Comparison of ENCODE assay signal across 19 cellular contexts in the genomic region with DNA sequence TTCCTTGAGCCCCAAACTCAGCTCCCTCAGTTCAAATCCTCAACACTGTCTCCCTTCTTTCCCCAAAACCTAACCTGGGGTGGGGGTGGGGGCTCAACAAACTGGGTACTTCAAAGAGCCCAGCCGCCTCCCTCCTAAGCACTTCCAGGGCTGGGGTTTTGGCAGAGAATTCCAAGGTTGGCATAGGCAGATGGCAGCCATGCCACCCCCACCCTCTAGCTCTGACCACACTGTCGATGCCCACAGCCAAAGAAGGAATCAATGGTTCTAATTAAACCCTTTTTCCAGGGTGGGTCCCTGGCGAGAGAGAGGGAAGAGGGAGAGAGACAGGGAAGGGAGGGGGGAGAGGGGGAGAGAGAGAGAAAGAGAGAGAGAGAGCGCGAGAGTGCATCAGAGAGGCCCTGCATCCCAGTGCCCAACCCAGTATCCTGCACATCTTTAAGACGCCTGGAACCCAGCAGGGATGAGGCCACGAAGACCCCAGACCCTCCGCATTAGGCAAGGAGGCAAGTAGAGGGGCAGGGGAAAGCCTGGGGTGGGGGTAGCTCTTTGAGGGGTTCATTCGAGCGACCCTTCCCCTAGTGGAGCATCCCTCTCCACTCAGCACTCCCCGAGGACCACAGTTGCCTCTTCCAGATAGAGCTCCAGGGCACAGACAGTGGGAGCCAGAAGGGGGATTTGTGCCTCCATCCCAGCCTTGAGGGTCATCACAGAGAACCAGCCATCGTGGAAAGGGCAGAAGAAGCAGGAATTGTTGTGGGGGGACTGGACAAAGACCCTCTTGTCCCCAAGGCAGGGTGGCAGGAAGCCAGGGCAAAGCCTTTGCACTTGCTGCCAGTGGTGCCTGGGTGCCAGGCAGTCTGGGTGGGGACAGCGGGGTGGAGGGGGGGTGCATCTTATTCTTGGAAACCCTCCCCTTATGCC. TPM values are rescaled to one million over a fixed set of nuclear protein-coding genes. Genes with fewer than 3 reads are reported as not detected.
DNase-seq lines count a peak whose midpoint lies in the region; ATAC-seq lines count a peak whose summit lies in the region.
"Had no signal": no experiment of that assay in that cellular context is flagged by ENCODE, and none has a peak within 500 bp of the region (broad histone marks: within the 10 kb centered on the region; RNA-seq: fewer than 3 reads in every experiment).

No MANE protein-coding gene starts in this region.

- H3K27ac ChIP-seq in layer of hippocampus (ENCODE audit: low read depth, low read length) (peak overlapping the region; percentile 24), temporal lobe (ENCODE audit: low read depth, low read length) (peak overlapping the region; percentile 67)
- H3K27ac ChIP-seq: A549, SJSA1, upper lobe of left lung had no signal

- DNase-seq in NCI-H2227 (lab: John Stamatoyannopoulos, UW; ENCODE audit: unreplicated experiment) (peak; percentile 26), NCI-H2227 treated with DMSO at 0.1 percent for 48 hours (lab: John Stamatoyannopoulos, UW) (no peak), cerebellar cortex (ENCODE audit: low spot score) (peak; percentile 36)
- no peak for DNase-seq in activated T-cell treated with anti-CD3 and anti-CD28 coated beads, Interleukin-2, amount 50 U/mL, for 4 hours
- DNase-seq in stimulated activated CD4-positive, alpha-beta T cell treated with anti-CD3 and anti-CD28 coated beads, Interleukin-4, amount 100 ng/mL, for 4 hours: no peak
- DNase-seq: activated CD4-positive, alpha-beta T cell treated with anti-CD3 and anti-CD28 coated beads for 4 hours; activated gamma-delta T cell; CD4-positive, alpha-beta memory T cell; left ventricle myocardium superior; NCI-H1694; stimulated activated naive CD4-positive, alpha-beta T cell treated with Interleukin-2 at 50 U/mL for 16 hours; T-helper 9 cell; upper lobe of left lung had no signal

- H3K4me1 Mint-ChIP-seq in activated T-cell treated with anti-CD3 and anti-CD28 coated beads, Interleukin-2, amount 50 U/mL, for 4 hours (ENCODE audit: low read depth): peaks cover 15% of the 10 kb centered on the region

- H3K36me3 Mint-ChIP-seq in activated T-cell treated with anti-CD3 and anti-CD28 coated beads, Interleukin-2, amount 50 U/mL, for 4 hours (ENCODE audit: insufficient read depth): no peaks in the 10 kb centered on the region
- H3K36me3 Mint-ChIP-seq: CD4-positive, alpha-beta memory T cell had no signal

- no peaks in the 10 kb centered on the region for H3K9me3 Mint-ChIP-seq in activated T-cell treated with anti-CD3 and anti-CD28 coated beads, Interleukin-2, amount 50 U/mL, for 4 hours
- H3K9me3 Mint-ChIP-seq: CD4-positive, alpha-beta memory T cell had no signal

- no peak for ATAC-seq in activated T-cell treated with anti-CD3 and anti-CD28 coated beads, Interleukin-2, amount 50 U/mL, for 4 hours
- no peak for ATAC-seq in GM21447 (IDR thresholded peaks at IDR 0.05; ENCODE audit: unreplicated experiment)
- ATAC-seq: A549, left ventricle myocardium superior had no signal

- no peak overlapping the region for H3K4me3 Mint-ChIP-seq in activated T-cell treated with anti-CD3 and anti-CD28 coated beads, Interleukin-2, amount 50 U/mL, for 4 hours

- peaks cover 58% of the 10 kb centered on the region for H3K27me3 Mint-ChIP-seq in activated T-cell treated with anti-CD3 and anti-CD28 coated beads, Interleukin-2, amount 50 U/mL, for 4 hours (ENCODE audit: low read depth)

- H3K27me3 ChIP-seq in layer of hippocampus (ENCODE audit: control insufficient read depth, insufficient read depth, low read length): peaks cover 6% of the 10 kb centered on the region

RNA-seq across cellular contexts. Expression of a gene that starts 2.6 kb away (rescaled TPM):
- 29.0 TPM for total RNA-seq in temporal lobe
- under 1 TPM in 2 of 3 donors, not detected in 1; 0.16 to 0.49 TPM for total RNA-seq in activated T-cell treated with anti-CD3 and anti-CD28 coated beads, Interleukin-2, amount 50 U/mL, for 4 hours
- total RNA-seq: fibroblast of villous mesenchyme, SJSA1 had no signal

Comparison
In these comparisons a context has a peak if more than half of its experiments do, and no peak if none do; other contexts are left out.
1. DNase-seq: peak in NCI-H2227 (single experiment) and cerebellar cortex (single experiment); none in NCI-H2227 treated with DMSO at 0.1 percent for 48 hours (single experiment), activated T-cell treated with anti-CD3 and anti-CD28 coated beads, Interleukin-2, amount 50 U/mL, for 4 hours (single experiment) and stimulated activated CD4-positive, alpha-beta T cell treated with anti-CD3 and anti-CD28 coated beads, Interleukin-4, amount 100 ng/mL, for 4 hours (0 of 2).
2. RNA of a gene that starts 2.6 kb away (total RNA-seq): 29.0 TPM in temporal lobe (single experiment); 0.16 to 0.49 TPM in activated T-cell treated with anti-CD3 and anti-CD28 coated beads, Interleukin-2, amount 50 U/mL, for 4 hours; every median in the first group is over 10 times any median in the second.